Comparison of ENCODE assay signal across 34 cellular contexts in the genomic region with DNA sequence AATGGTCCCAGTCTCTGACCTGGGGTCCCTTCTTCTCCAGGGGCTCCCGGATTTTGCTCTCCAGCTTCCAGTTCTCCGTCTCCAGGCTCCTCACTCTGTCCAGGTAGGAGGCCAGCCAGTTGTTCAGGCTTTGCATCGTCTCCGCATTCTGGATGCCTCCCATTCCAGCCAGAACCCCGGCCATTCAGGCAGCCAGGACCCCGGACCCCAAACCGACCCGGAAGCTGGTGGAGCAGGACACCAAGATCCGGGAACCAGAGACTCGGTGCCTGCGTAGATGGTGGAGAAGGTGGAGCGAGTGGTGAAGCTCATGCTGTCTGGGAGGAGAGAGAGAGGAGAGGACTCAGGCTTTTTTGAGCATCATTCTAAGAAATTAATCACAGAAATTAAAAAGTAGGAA.
"Had no signal": no experiment of that assay in that cellular context is flagged by ENCODE, and none has a peak within 500 bp of the region (broad histone marks: within the 10 kb centered on the region; RNA-seq: fewer than 3 reads in every experiment).

No MANE protein-coding gene starts in this region.

- H3K9me3 ChIP-seq: MG63 had no signal

- H3K27me3 ChIP-seq: MG63 had no signal

- H3K36me3 ChIP-seq: MG63 had no signal

- DNase-seq: Karpas-422, Kasumi-1, MG63, MM.1S, MV-4-11, NCI-H1048, NCI-H1092, NCI-H1092 treated with DMSO at 0.1 percent for 48 hours, NCI-H1105, NCI-H1105 treated with DMSO at 0.1 percent for 48 hours, NCI-H1417, NCI-H1417 treated with DMSO at 0.1 percent for 48 hours, NCI-H1436, NCI-H1436 treated with DMSO at 0.1 percent for 48 hours, NCI-H146, NCI-H1694, NCI-H1694 treated with DMSO at 0.1 percent for 48 hours, NCI-H187, NCI-H187 treated with DMSO at 0.1 percent for 48 hours, NCI-H1930, NCI-H2029, NCI-H2029 treated with DMSO at 0.1 percent for 48 hours, NCI-H2081, NCI-H2081 treated with DMSO at 0.1 percent for 48 hours, NCI-H2107, NCI-H2171, NCI-H2171 treated with DMSO at 0.1 percent for 48 hours, NCI-H2227 treated with DMSO at 0.1 percent for 48 hours, NCI-H226, NCI-H345, NCI-H446, NCI-H446 treated with DMSO at 0.1 percent for 48 hours, NCI-H510A, NCI-H510A treated with DMSO at 0.1 percent for 48 hours had no signal

- H3K4me3 ChIP-seq: MG63 had no signal
